ENCODE assay signal across 9 cellular contexts in the genomic region with DNA sequence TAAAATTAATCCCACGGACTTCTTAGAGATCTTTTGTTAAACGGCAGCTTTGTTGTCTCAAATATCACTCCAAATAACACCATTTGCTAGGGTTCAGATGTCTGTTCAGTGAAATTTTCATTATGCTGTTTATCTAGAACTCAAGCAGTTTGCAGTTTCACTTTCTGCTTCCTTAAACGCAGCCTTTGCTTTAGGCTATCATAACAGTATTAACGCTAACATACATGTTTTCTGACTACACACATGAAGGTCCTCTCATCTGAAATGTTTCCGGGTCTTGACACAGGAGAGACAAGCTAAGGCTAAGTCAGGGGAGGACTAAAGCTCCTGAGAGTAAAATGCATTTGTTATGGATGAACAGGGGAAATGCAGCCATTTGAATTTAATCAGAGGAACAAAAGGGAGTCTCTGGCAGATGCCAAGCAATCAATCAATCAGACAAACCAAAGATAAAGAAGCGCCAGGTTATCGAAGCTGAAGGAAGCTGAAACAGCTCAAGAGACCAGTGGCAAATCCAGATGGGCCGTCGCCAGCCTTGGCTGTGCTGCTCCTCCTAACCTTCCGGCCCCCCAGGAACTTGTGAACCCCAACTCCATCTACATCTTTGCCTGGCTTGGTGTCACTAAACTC. TPM values are rescaled to one million over a fixed set of nuclear protein-coding genes. Genes with fewer than 3 reads are reported as not detected.
DNase-seq lines count a peak whose midpoint lies in the region; ATAC-seq and TF ChIP-seq lines count a peak whose summit lies in the region.
"Had no signal": no experiment of that assay in that cellular context is flagged by ENCODE, and none has a peak within 500 bp of the region (broad histone marks: within the 10 kb centered on the region; RNA-seq: fewer than 3 reads in every experiment).

No MANE protein-coding gene starts in this region.

- DNase-seq in stimulated activated naive CD8-positive, alpha-beta T cell treated with anti-CD3 and anti-CD28 coated beads, Interleukin-15, Interleukin-2, amounts not matched to agents 100 U/mL and 50 U/mL, for 24 hours = no peak
- no peak for DNase-seq in T-helper 2 cell treated with Interferon-gamma antibody and Interleukin-4, amounts not matched to agents 5 μg/mL and 100 μg/mL, for 36 hours (ENCODE audit: low spot score)
- no peak for DNase-seq in glutamatergic neuron
- no peak for DNase-seq in KBM-7
- DNase-seq in posterior cingulate gyrus = no peak
- no peak for DNase-seq in MCF 10A (ENCODE audit: unreplicated experiment)
- DNase-seq in NCI-H2081 (lab: John Stamatoyannopoulos, UW) = no peak
- DNase-seq: NCI-H510A had no signal

- no TSS peak for BruUV-seq in MCF 10A (replicated peaks; lab: Mats Ljungman, UMichigan)

- no peaks in the 10 kb centered on the region for H3K27me3 Mint-ChIP-seq in stimulated activated naive CD8-positive, alpha-beta T cell treated with anti-CD3 and anti-CD28 coated beads, Interleukin-15, Interleukin-2, amounts not matched to agents 100 ng/mL and 50 ng/mL, for 24 hours
- H3K27me3 Mint-ChIP-seq in T-helper 2 cell treated with Interferon-gamma antibody and Interleukin-4, amounts not matched to agents 5 μg/mL and 100 μg/mL, for 36 hours (ENCODE audit: low read depth) = no peaks in the 10 kb centered on the region
- H3K27me3 Mint-ChIP-seq in glutamatergic neuron (ENCODE audit: unreplicated experiment) (peaks cover 5% of the 10 kb centered on the region), MCF 10A (ENCODE audit: insufficient read depth, unreplicated experiment) (no peaks in the 10 kb centered on the region)

- peaks cover 50% of the 10 kb centered on the region for H3K36me3 Mint-ChIP-seq in stimulated activated naive CD8-positive, alpha-beta T cell treated with anti-CD3 and anti-CD28 coated beads, Interleukin-15, Interleukin-2, amounts not matched to agents 100 ng/mL and 50 ng/mL, for 24 hours (ENCODE audit: low read depth)
- peaks cover 53% of the 10 kb centered on the region for H3K36me3 Mint-ChIP-seq in T-helper 2 cell treated with Interferon-gamma antibody and Interleukin-4, amounts not matched to agents 5 μg/mL and 100 μg/mL, for 36 hours (ENCODE audit: low read depth)
- H3K36me3 Mint-ChIP-seq in glutamatergic neuron (ENCODE audit: unreplicated experiment) = no peaks in the 10 kb centered on the region
- peaks cover 58% of the 10 kb centered on the region for H3K36me3 Mint-ChIP-seq in MCF 10A (ENCODE audit: insufficient read depth, unreplicated experiment)

- peak overlapping the region; percentile 32 for H3K4me3 Mint-ChIP-seq in stimulated activated naive CD8-positive, alpha-beta T cell treated with anti-CD3 and anti-CD28 coated beads, Interleukin-15, Interleukin-2, amounts not matched to agents 100 ng/mL and 50 ng/mL, for 24 hours
- H3K4me3 Mint-ChIP-seq in T-helper 2 cell treated with Interferon-gamma antibody and Interleukin-4, amounts not matched to agents 5 μg/mL and 100 μg/mL, for 36 hours = peak overlapping the region; percentile 62
- H3K4me3 Mint-ChIP-seq in glutamatergic neuron (ENCODE audit: unreplicated experiment) (no peak overlapping the region), MCF 10A (ENCODE audit: unreplicated experiment) (no peak overlapping the region)

- H3K9me3 Mint-ChIP-seq in stimulated activated naive CD8-positive, alpha-beta T cell treated with anti-CD3 and anti-CD28 coated beads, Interleukin-15, Interleukin-2, amounts not matched to agents 100 ng/mL and 50 ng/mL, for 24 hours = no peaks in the 10 kb centered on the region
- no peaks in the 10 kb centered on the region for H3K9me3 Mint-ChIP-seq in T-helper 2 cell treated with Interferon-gamma antibody and Interleukin-4, amounts not matched to agents 5 μg/mL and 100 μg/mL, for 36 hours
- H3K9me3 Mint-ChIP-seq in glutamatergic neuron (ENCODE audit: unreplicated experiment) (peaks cover 2% of the 10 kb centered on the region), MCF 10A (ENCODE audit: unreplicated experiment) (no peaks in the 10 kb centered on the region)

- CTCF ChIA-PET in MCF 10A (lab: Yijun Ruan, JAX) = interaction anchor here (0.7 to 1.0 kb wide), 3 partner anchors 22 to 127 kb away, joined by 3 to 4 read pairs (median 3); no protein-coding TSS in a partner anchor

- intact Hi-C loops in posterior cingulate gyrus (cut with DNase I) (no loop called here), MCF 10A (cut with micrococcal nuclease) (loop anchor here (5.0 kb wide), 1 partner anchor 364 kb away; no protein-coding TSS in a partner anchor)

- TF ChIP-seq CTCF in glutamatergic neuron (IDR thresholded peaks at IDR 0.05; ENCODE audit: partially characterized antibody, unreplicated experiment) (no peak), MCF 10A (IDR thresholded peaks at IDR 0.05; ENCODE audit: unreplicated experiment) (no peak)

- H3K4me1 Mint-ChIP-seq in stimulated activated naive CD8-positive, alpha-beta T cell treated with anti-CD3 and anti-CD28 coated beads, Interleukin-15, Interleukin-2, amounts not matched to agents 100 ng/mL and 50 ng/mL, for 24 hours (ENCODE audit: low read depth) = peaks cover 49% of the 10 kb centered on the region
- H3K4me1 Mint-ChIP-seq in T-helper 2 cell treated with Interferon-gamma antibody and Interleukin-4, amounts not matched to agents 5 μg/mL and 100 μg/mL, for 36 hours (ENCODE audit: low read depth) = peaks cover 33% of the 10 kb centered on the region
- H3K4me1 Mint-ChIP-seq in glutamatergic neuron (ENCODE audit: low read depth, unreplicated experiment) (peaks cover 7% of the 10 kb centered on the region), MCF 10A (ENCODE audit: insufficient read depth, unreplicated experiment) (no peaks in the 10 kb centered on the region)

- in situ Hi-C loops in KBM-7 (cut with MboI; ENCODE audit: low pct_unique_long_range_greater_than_20kb, low sequenced_read_pairs) = no loop called here

- POLR2A ChIA-PET in MCF 10A (lab: Yijun Ruan, JAX) = interaction anchor here (0.8 to 2.1 kb wide), 3 partner anchors 11 to 15 kb away, joined by 3 to 10 read pairs (median 4); no protein-coding TSS in a partner anchor

- H3K27ac Mint-ChIP-seq in stimulated activated naive CD8-positive, alpha-beta T cell treated with anti-CD3 and anti-CD28 coated beads, Interleukin-15, Interleukin-2, amounts not matched to agents 100 ng/mL and 50 ng/mL, for 24 hours = peak overlapping the region; percentile 68
- peak overlapping the region; percentile 89 for H3K27ac Mint-ChIP-seq in T-helper 2 cell treated with Interferon-gamma antibody and Interleukin-4, amounts not matched to agents 5 μg/mL and 100 μg/mL, for 36 hours
- peak overlapping the region; percentile 46 for H3K27ac Mint-ChIP-seq in glutamatergic neuron (ENCODE audit: unreplicated experiment)
- no peak overlapping the region for H3K27ac Mint-ChIP-seq in MCF 10A (ENCODE audit: low read depth, unreplicated experiment)

- ATAC-seq in stimulated activated naive CD8-positive, alpha-beta T cell treated with anti-CD3 and anti-CD28 coated beads, Interleukin-15, Interleukin-2, amounts not matched to agents 100 U/mL and 50 U/mL, for 24 hours = no peak

RNA-seq across cellular contexts. Expression of a gene that starts 16.9 kb away (rescaled TPM):
- 18.5 TPM for total RNA-seq in glutamatergic neuron (ENCODE audit: unreplicated experiment)
- 11.3 and 13.2 TPM in 2 replicates for total RNA-seq in MCF 10A (2022)

RNA-seq across cellular contexts. Expression of a gene that starts 55.1 kb away (rescaled TPM):
- total RNA-seq in glutamatergic neuron (ENCODE audit: unreplicated experiment) = 63.0 TPM
- total RNA-seq in MCF 10A (2022) = 87.4 and 88.6 TPM in 2 replicates

Comparison
In these comparisons a context has a peak if more than half of its experiments do, and no peak if none do; other contexts are left out.
1. H3K4me3 Mint-ChIP-seq: peak in stimulated activated naive CD8-positive, alpha-beta T cell treated with anti-CD3 and anti-CD28 coated beads, Interleukin-15, Interleukin-2, amounts not matched to agents 100 ng/mL and 50 ng/mL, for 24 hours (single experiment) and T-helper 2 cell treated with Interferon-gamma antibody and Interleukin-4, amounts not matched to agents 5 μg/mL and 100 μg/mL, for 36 hours (single experiment); none in glutamatergic neuron (single experiment) and MCF 10A (single experiment).